ENCODE assay signal across 1 cellular context in the genomic region with DNA sequence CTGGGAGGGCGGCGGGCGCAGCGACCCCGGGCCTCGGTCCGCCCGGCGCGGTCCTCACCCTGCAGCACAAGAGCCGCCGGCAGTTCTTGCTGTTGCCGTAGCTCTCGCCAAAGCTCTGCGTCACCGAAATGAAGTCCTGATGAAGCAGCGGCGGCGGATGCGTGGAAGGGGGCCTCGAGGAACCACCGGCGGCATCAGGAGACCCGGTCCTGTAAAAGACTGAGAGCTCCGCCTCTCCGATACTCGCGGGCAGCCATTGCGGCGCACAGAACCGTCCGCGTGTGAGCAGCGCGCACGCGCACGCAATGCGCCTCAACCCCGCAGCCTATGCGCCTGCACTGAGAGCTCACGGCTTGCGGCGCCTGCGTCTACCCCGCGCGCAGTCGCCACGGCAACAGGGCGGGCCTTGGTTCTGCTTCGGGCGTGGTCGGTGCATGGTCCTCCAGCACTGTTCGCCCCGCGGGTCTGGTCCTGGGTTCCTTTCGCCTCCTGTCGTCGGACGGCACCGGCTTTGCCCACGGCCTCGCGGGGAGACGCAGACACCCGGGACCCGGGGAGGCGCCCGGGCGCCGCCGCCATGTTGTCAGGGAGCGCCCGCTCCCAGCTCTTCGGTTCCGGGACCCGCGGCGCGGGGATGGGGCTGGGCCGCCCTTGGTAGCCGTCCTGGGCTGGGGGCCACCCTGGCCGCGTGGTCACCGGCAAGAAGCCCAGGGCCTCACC.
TF ChIP-seq lines count a peak whose summit lies in the region.

No MANE protein-coding gene starts in this region.

TF ChIP-seq in GM23338, 12 proteins besides CTCF, POLR2A, EP300 and RAD21 (continued from another document):
- TF ChIP-seq ZNF462 (CRISPR knock-in tag; IDR thresholded peaks at IDR 0.05): no peak
- no peak for TF ChIP-seq ZNF331 (CRISPR knock-in tag; IDR thresholded peaks at IDR 0.05; ENCODE audit: low read depth)
- TF ChIP-seq EZH2 (IDR thresholded peaks at IDR 0.05; ENCODE audit: low read depth, unreplicated experiment): no peak
- no peak for TF ChIP-seq JUNB (IDR thresholded peaks at IDR 0.05; ENCODE audit: unreplicated experiment)
- TF ChIP-seq POLR2AphosphoS5 (IDR thresholded peaks at IDR 0.05; ENCODE audit: low read depth): no peak; the same call in none of the 2 replicates
